1 cellular context compared by ENCODE assay signal in genomic region chr1:223844962-223845809, GRCh38.
TF ChIP-seq lines count a peak whose summit lies in the region.

No MANE protein-coding gene starts in this region.

TF ChIP-seq in HepG2, 621 proteins besides CTCF, POLR2A, EP300 and RAD21 (continued from another document and continues in another):
- no peak for TF ChIP-seq AKNA (CRISPR knock-in tag; IDR thresholded peaks at IDR 0.05; ENCODE audit: borderline replicate concordance)
- TF ChIP-seq, protein P1, sequence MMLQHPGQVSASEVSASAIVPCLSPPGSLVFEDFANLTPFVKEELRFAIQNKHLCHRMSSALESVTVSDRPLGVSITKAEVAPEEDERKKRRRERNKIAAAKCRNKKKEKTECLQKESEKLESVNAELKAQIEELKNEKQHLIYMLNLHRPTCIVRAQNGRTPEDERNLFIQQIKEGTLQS (CRISPR knock-in tag; IDR thresholded peaks at IDR 0.05) = no peak
- no peak for TF ChIP-seq ZNF563 (CRISPR knock-in tag; IDR thresholded peaks at IDR 0.05)
- TF ChIP-seq ZNF816 (CRISPR knock-in tag; IDR thresholded peaks at IDR 0.05; ENCODE audit: borderline replicate concordance) = no peak
- TF ChIP-seq ZNF629 (CRISPR knock-in tag; conservative IDR thresholded peaks at IDR 0.05) = no peak
- TF ChIP-seq ZNF101 (CRISPR knock-in tag; IDR thresholded peaks at IDR 0.05; ENCODE audit: borderline replicate concordance, low read depth) = no peak
- TF ChIP-seq, protein P2, sequence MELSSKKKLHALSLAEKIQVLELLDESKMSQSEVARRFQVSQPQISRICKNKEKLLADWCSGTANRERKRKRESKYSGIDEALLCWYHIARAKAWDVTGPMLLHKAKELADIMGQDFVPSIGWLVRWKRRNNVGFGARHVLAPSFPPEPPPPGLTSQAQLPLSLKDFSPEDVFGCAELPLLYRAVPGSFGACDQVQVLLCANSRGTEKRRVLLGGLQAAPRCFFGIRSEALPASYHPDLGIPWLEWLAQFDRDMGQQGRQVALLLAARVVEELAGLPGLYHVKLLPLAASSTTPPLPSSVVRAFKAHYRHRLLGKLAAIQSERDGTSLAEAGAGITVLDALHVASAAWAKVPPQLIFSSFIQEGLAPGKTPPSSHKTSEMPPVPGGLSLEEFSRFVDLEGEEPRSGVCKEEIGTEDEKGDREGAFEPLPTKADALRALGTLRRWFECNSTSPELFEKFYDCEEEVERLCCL (CRISPR knock-in tag; IDR thresholded peaks at IDR 0.05; ENCODE audit: borderline replicate concordance) = no peak
- no peak for TF ChIP-seq SNAI1 (CRISPR knock-in tag; IDR thresholded peaks at IDR 0.05; ENCODE audit: borderline replicate concordance)
- no peak for TF ChIP-seq ERF (CRISPR knock-in tag; IDR thresholded peaks at IDR 0.05)
- TF ChIP-seq ZNF646 (CRISPR knock-in tag; IDR thresholded peaks at IDR 0.05) = no peak
- no peak for TF ChIP-seq SNRNP70 (IDR thresholded peaks at IDR 0.05; ENCODE audit: low read depth, low read length)
- no peak for TF ChIP-seq BRD4 (CRISPR knock-in tag; IDR thresholded peaks at IDR 0.05)
- TF ChIP-seq PCBP2 (optimal IDR thresholded peaks at IDR 0.05; ENCODE audit: low read depth, low read length, poor library complexity, severe bottlenecking) = no peak
- no peak for TF ChIP-seq ZNF382 (CRISPR knock-in tag; IDR thresholded peaks at IDR 0.05; ENCODE audit: borderline replicate concordance)
- TF ChIP-seq PLRG1 (conservative IDR thresholded peaks at IDR 0.05) = no peak
- TF ChIP-seq, protein P3, sequence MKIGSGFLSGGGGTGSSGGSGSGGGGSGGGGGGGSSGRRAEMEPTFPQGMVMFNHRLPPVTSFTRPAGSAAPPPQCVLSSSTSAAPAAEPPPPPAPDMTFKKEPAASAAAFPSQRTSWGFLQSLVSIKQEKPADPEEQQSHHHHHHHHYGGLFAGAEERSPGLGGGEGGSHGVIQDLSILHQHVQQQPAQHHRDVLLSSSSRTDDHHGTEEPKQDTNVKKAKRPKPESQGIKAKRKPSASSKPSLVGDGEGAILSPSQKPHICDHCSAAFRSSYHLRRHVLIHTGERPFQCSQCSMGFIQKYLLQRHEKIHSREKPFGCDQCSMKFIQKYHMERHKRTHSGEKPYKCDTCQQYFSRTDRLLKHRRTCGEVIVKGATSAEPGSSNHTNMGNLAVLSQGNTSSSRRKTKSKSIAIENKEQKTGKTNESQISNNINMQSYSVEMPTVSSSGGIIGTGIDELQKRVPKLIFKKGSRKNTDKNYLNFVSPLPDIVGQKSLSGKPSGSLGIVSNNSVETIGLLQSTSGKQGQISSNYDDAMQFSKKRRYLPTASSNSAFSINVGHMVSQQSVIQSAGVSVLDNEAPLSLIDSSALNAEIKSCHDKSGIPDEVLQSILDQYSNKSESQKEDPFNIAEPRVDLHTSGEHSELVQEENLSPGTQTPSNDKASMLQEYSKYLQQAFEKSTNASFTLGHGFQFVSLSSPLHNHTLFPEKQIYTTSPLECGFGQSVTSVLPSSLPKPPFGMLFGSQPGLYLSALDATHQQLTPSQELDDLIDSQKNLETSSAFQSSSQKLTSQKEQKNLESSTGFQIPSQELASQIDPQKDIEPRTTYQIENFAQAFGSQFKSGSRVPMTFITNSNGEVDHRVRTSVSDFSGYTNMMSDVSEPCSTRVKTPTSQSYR (CRISPR knock-in tag; IDR thresholded peaks at IDR 0.05; ENCODE audit: borderline replicate concordance) = no peak
- TF ChIP-seq ZSCAN20 (CRISPR knock-in tag; IDR thresholded peaks at IDR 0.05; ENCODE audit: borderline replicate concordance) = peak; percentile 61; the same call in 1 of the 2 replicates
- no peak for TF ChIP-seq ELF3 (CRISPR knock-in tag; IDR thresholded peaks at IDR 0.05)
- TF ChIP-seq FOXJ3 (CRISPR knock-in tag; IDR thresholded peaks at IDR 0.05; ENCODE audit: borderline replicate concordance) = no peak
- TF ChIP-seq ZFP82 (CRISPR knock-in tag; IDR thresholded peaks at IDR 0.05; ENCODE audit: borderline replicate concordance) = no peak
- no peak for TF ChIP-seq STAT6 (CRISPR knock-in tag; IDR thresholded peaks at IDR 0.05; ENCODE audit: borderline replicate concordance)
- no peak for TF ChIP-seq NR2F2 (IDR thresholded peaks at IDR 0.05; ENCODE audit: borderline replicate concordance, low read depth)
- TF ChIP-seq MXD4 (CRISPR knock-in tag; IDR thresholded peaks at IDR 0.05) = 0 out of 2 replicates have a peak, but pooled peaks have one; percentile 31
- no peak for TF ChIP-seq SIN3A (IDR thresholded peaks at IDR 0.05; ENCODE audit: borderline replicate concordance, low read depth, low read length)
- no peak; the same call in 1 of the 2 replicates for TF ChIP-seq ZSCAN31 (CRISPR knock-in tag; IDR thresholded peaks at IDR 0.05; ENCODE audit: low read depth)
- TF ChIP-seq ZNF546 (CRISPR knock-in tag; conservative IDR thresholded peaks at IDR 0.05) = no peak
- TF ChIP-seq ZNF513 (CRISPR knock-in tag; conservative IDR thresholded peaks at IDR 0.05) = no peak
- TF ChIP-seq, protein P4, sequence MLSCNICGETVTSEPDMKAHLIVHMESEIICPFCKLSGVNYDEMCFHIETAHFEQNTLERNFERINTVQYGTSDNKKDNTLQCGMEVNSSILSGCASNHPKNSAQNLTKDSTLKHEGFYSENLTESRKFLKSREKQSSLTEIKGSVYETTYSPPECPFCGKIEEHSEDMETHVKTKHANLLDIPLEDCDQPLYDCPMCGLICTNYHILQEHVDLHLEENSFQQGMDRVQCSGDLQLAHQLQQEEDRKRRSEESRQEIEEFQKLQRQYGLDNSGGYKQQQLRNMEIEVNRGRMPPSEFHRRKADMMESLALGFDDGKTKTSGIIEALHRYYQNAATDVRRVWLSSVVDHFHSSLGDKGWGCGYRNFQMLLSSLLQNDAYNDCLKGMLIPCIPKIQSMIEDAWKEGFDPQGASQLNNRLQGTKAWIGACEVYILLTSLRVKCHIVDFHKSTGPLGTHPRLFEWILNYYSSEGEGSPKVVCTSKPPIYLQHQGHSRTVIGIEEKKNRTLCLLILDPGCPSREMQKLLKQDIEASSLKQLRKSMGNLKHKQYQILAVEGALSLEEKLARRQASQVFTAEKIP (CRISPR knock-in tag; IDR thresholded peaks at IDR 0.05; ENCODE audit: borderline replicate concordance) = no peak
- no peak for TF ChIP-seq E2F5 (CRISPR knock-in tag; conservative IDR thresholded peaks at IDR 0.05)
- TF ChIP-seq ZBTB42 (CRISPR knock-in tag; IDR thresholded peaks at IDR 0.05) = no peak
- TF ChIP-seq ZNF30 (CRISPR knock-in tag; IDR thresholded peaks at IDR 0.05) = no peak
- TF ChIP-seq ZNF253 (CRISPR knock-in tag; IDR thresholded peaks at IDR 0.05; ENCODE audit: borderline replicate concordance) = 0 out of 2 replicates have a peak, but pooled peaks have one; percentile 37
- no peak for TF ChIP-seq RFX5 (IDR thresholded peaks at IDR 0.05; ENCODE audit: low read depth, low read length)
- no peak for TF ChIP-seq ZNF709 (CRISPR knock-in tag; IDR thresholded peaks at IDR 0.05)
- TF ChIP-seq DR1 (CRISPR knock-in tag; IDR thresholded peaks at IDR 0.05) = no peak
- TF ChIP-seq RNF2 (conservative IDR thresholded peaks at IDR 0.05; ENCODE audit: low read depth) = peak; percentile 83; the same call in 1 of the 2 replicates
